ENCODE assay signal across 1 cellular context in genomic region chr6:11398451-11399326, GRCh38.
TF ChIP-seq lines count a peak whose summit lies in the region.

No MANE protein-coding gene starts in this region.

TF ChIP-seq in HepG2, 621 proteins besides CTCF, POLR2A, EP300 and RAD21 (continued from another document):
- 0 out of 2 replicates have a peak, but pooled peaks have one; percentile 33 for TF ChIP-seq THAP8 (CRISPR knock-in tag; IDR thresholded peaks at IDR 0.05; ENCODE audit: borderline replicate concordance)
- TF ChIP-seq ZNF510 (CRISPR knock-in tag; IDR thresholded peaks at IDR 0.05; ENCODE audit: low read depth), result peak; percentile 73; the same call in 1 of the 2 replicates
- TF ChIP-seq PTBP1 (IDR thresholded peaks at IDR 0.05; ENCODE audit: low read depth, low read length, poor library complexity, severe bottlenecking), result no peak
